Comparison of ENCODE assay signal across 1 cellular context in genomic region chr9:9615086-9615485, GRCh38.
TF ChIP-seq lines count a peak whose summit lies in the region.

No MANE protein-coding gene starts in this region.

TF ChIP-seq in HepG2, 621 proteins besides CTCF, POLR2A, EP300 and RAD21 (continued from another document):
- no peak for TF ChIP-seq ZBTB4 (CRISPR knock-in tag; IDR thresholded peaks at IDR 0.05; ENCODE audit: borderline replicate concordance)
- TF ChIP-seq KLF13 (CRISPR knock-in tag; IDR thresholded peaks at IDR 0.05), result no peak
TF ChIP-seq in HepG2: peak in this region for 0.
